In the genomic region with DNA sequence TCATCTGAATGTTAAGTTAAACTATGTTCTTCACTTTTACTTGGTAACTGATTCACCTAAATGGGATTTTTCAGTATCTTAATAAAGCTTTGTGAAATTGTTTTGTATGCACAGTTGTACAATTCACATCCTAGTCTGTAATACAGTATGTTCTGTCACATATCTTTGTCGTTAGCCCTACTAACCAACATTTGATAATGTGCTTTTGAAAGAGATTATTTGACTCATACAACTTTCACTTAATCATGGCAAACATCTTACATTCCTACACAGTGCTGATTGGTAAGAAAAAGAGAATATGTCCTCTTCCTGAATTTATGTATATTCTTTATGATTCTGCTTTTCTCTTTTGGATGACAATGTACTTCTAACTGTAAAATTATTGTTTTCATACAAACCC, we compare ENCODE assay signal across 16 cellular contexts.
DNase-seq lines count a peak whose midpoint lies in the region; TF ChIP-seq lines count a peak whose summit lies in the region.
"Had no signal": no experiment of that assay in that cellular context is flagged by ENCODE, and none has a peak within 500 bp of the region (broad histone marks: within the 10 kb centered on the region; RNA-seq: fewer than 3 reads in every experiment).

No MANE protein-coding gene starts in this region.

- H3K27me3 Mint-ChIP-seq in activated CD4-positive, alpha-beta memory T cell treated with anti-CD3 and anti-CD28 coated beads for 36 hours = no peaks in the 10 kb centered on the region
- H3K27me3 Mint-ChIP-seq: activated naive CD8-positive, alpha-beta T cell treated with anti-CD3 and anti-CD28 coated beads, Interleukin-2, amount 50 U/mL, for 24 hours had no signal

- H3K9me3 Mint-ChIP-seq in activated CD4-positive, alpha-beta memory T cell treated with anti-CD3 and anti-CD28 coated beads for 36 hours = peaks cover 34% of the 10 kb centered on the region

- H3K4me3 Mint-ChIP-seq in activated CD4-positive, alpha-beta memory T cell treated with anti-CD3 and anti-CD28 coated beads for 36 hours = no peak overlapping the region
- H3K4me3 Mint-ChIP-seq: activated CD8-positive, alpha-beta T cell treated with anti-CD3 and anti-CD28 coated beads, Interleukin-2, amount 10 ng/mL, durations not matched to agents 7 days and 5 days; activated naive CD8-positive, alpha-beta T cell treated with anti-CD3 and anti-CD28 coated beads, Interleukin-2, amount 50 U/mL, for 24 hours had no signal

- no TSS peak for BruUV-seq in mammary epithelial cell (replicated peaks; lab: Mats Ljungman, UMichigan)

- POLR2A ChIA-PET in activated CD4-positive, alpha-beta memory T cell treated with anti-CD3 and anti-CD28 coated beads for 36 hours (lab: Charles Lee) = no interaction called here

- H3K4me3 ChIP-seq in mammary epithelial cell (replicated peaks in 1 of 3; ENCODE audit: insufficient read depth in 1 of 3, low read depth in 2 of 3, low read length in 3 of 3) (no peak overlapping the region), mesodermal cell (ENCODE audit: extremely low read depth, insufficient read depth, low read length, poor library complexity, severe bottlenecking) (no peak overlapping the region)

- no peaks in the 10 kb centered on the region for H3K4me1 Mint-ChIP-seq in activated CD4-positive, alpha-beta memory T cell treated with anti-CD3 and anti-CD28 coated beads for 36 hours (ENCODE audit: low read depth)
- H3K4me1 Mint-ChIP-seq: activated naive CD8-positive, alpha-beta T cell treated with anti-CD3 and anti-CD28 coated beads, Interleukin-2, amount 50 U/mL, for 24 hours had no signal

- H3K27me3 ChIP-seq in mammary epithelial cell (ENCODE audit: insufficient read depth, low read length) = no peaks in the 10 kb centered on the region

- H3K27ac ChIP-seq in mammary epithelial cell (ENCODE audit: insufficient read depth, low read depth, low read length) (peak overlapping the region; percentile 3), mesodermal cell (ENCODE audit: low read depth, low read length, severe bottlenecking) (peak overlapping the region; percentile 79)

- no peak overlapping the region for H2AFZ ChIP-seq in mammary epithelial cell (ENCODE audit: low read depth, low read length)

- in situ Hi-C loops in mammary epithelial cell (cut with MboI; ENCODE audit: low sequenced_read_pairs in 2 of 2) = no loop called here

- peaks cover 8% of the 10 kb centered on the region for H3K36me3 Mint-ChIP-seq in activated CD4-positive, alpha-beta memory T cell treated with anti-CD3 and anti-CD28 coated beads for 36 hours

- H3K4me1 ChIP-seq in mammary epithelial cell (ENCODE audit: insufficient read depth, low read length) (peaks cover 18% of the 10 kb centered on the region), mesodermal cell (ENCODE audit: control insufficient read depth, insufficient read depth, low read length, poor library complexity, severe bottlenecking) (peaks cover 6% of the 10 kb centered on the region)
- H3K4me1 ChIP-seq: Caco-2 had no signal

- no peak overlapping the region for H3K27ac Mint-ChIP-seq in activated CD4-positive, alpha-beta memory T cell treated with anti-CD3 and anti-CD28 coated beads for 36 hours
- H3K27ac Mint-ChIP-seq: activated CD8-positive, alpha-beta T cell treated with anti-CD3 and anti-CD28 coated beads, Interleukin-2, amount 10 ng/mL, durations not matched to agents 7 days and 5 days; activated naive CD8-positive, alpha-beta T cell treated with anti-CD3 and anti-CD28 coated beads, Interleukin-2, amount 50 U/mL, for 24 hours had no signal

- H3K36me3 ChIP-seq in mammary epithelial cell (ENCODE audit: insufficient read depth, low read length) (no peaks in the 10 kb centered on the region), mesodermal cell (ENCODE audit: control insufficient read depth, insufficient read depth, low read length) (no peaks in the 10 kb centered on the region)

- no peaks in the 10 kb centered on the region for H4K20me1 ChIP-seq in mammary epithelial cell (ENCODE audit: insufficient read depth, low read length)

- DNase-seq in EH (ENCODE audit: low read depth) (peak; percentile 42), OCI-M1 (lab: John Stamatoyannopoulos, UW) (peak; percentile 49), mammary epithelial cell (no peak), SKM-1 treated with dmso at 0.1 percent for 144 hours (lab: John Stamatoyannopoulos, UW; ENCODE audit: unreplicated experiment) (no peak), OCI-M2 (lab: John Stamatoyannopoulos, UW; ENCODE audit: unreplicated experiment) (no peak)
- no peak for DNase-seq in activated CD8-positive, alpha-beta memory T cell treated with anti-CD3 and anti-CD28 coated beads, Interleukin-2, amount 50 U/mL, for 48 hours
- DNase-seq in activated CD4-positive, alpha-beta memory T cell treated with anti-CD3 and anti-CD28 coated beads for 36 hours = no peak
- DNase-seq: activated CD8-positive, alpha-beta T cell treated with anti-CD3 and anti-CD28 coated beads, Interleukin-2, amount 10 ng/mL, durations not matched to agents 7 days and 5 days; activated naive CD8-positive, alpha-beta T cell treated with anti-CD3 and anti-CD28 coated beads, Interleukin-2, amount 50 U/mL, for 24 hours; Caco-2; H7; NCI-H2081; NCI-H748 treated with DMSO at 0.1 percent for 48 hours; right cardiac atrium; substantia nigra had no signal

- CTCF ChIA-PET in mammary epithelial cell (lab: Charles Lee; ENCODE audit: low non-redundant PET) = no interaction called here
- CTCF ChIA-PET in activated CD4-positive, alpha-beta memory T cell treated with anti-CD3 and anti-CD28 coated beads for 36 hours (lab: Charles Lee) = no interaction called here

- H3K79me2 ChIP-seq in mammary epithelial cell (ENCODE audit: insufficient read depth, low read length) = no peaks in the 10 kb centered on the region

- WGBS in mammary epithelial cell (ENCODE audit: low coverage, missing lambda C conversion rate) = 100% methylated on average over 1 of the region's 1 CpG
- WGBS in mesodermal cell (ENCODE audit: insufficient coverage in 2 of 2), 2 experiments = no CpG with 5 or more reads among the region's 1 CpG

- intact Hi-C loops in mammary epithelial cell (cut with micrococcal nuclease) = no loop called here
- intact Hi-C loops in activated CD4-positive, alpha-beta memory T cell treated with anti-CD3 and anti-CD28 coated beads for 36 hours (cut with micrococcal nuclease) = no loop called here

- H3K4me2 ChIP-seq in mammary epithelial cell (ENCODE audit: insufficient read depth, low read depth, low read length) = no peak overlapping the region

- dilution Hi-C loops in mammary epithelial cell (cut with HindIII; ENCODE audit: low sequenced_read_pairs) = no loop called here

- no peak for TF ChIP-seq CTCF in mammary epithelial cell (conservative IDR thresholded peaks at IDR 0.05 in 1 of 2, IDR thresholded peaks at IDR 0.05 in 1 of 2; ENCODE audit: extremely low read depth in 1 of 2, insufficient read depth in 1 of 2, low read depth in 1 of 2, low read length in 2 of 2)

- H3K9me3 ChIP-seq in mammary epithelial cell (replicated peaks; ENCODE audit: insufficient read depth, low read length) = no peaks in the 10 kb centered on the region
- H3K9me3 ChIP-seq in mesodermal cell (ENCODE audit: control insufficient read depth, low read length) = peaks cover 4% of the 10 kb centered on the region
- H3K9me3 ChIP-seq: Caco-2 had no signal

- H3K9ac ChIP-seq in mammary epithelial cell (ENCODE audit: insufficient read depth, low read length) = no peak overlapping the region

Comparison
In these comparisons a context has a peak if more than half of its experiments do, and no peak if none do; other contexts are left out.
1. DNase-seq: peak in EH (single experiment) and OCI-M1 (single experiment); none in mammary epithelial cell (single experiment), activated CD8-positive, alpha-beta memory T cell treated with anti-CD3 and anti-CD28 coated beads, Interleukin-2, amount 50 U/mL, for 48 hours (single experiment), activated CD4-positive, alpha-beta memory T cell treated with anti-CD3 and anti-CD28 coated beads for 36 hours (single experiment), SKM-1 treated with dmso at 0.1 percent for 144 hours (single experiment) and OCI-M2 (single experiment).